Comparison of ENCODE assay signal across 27 cellular contexts in the genomic region with DNA sequence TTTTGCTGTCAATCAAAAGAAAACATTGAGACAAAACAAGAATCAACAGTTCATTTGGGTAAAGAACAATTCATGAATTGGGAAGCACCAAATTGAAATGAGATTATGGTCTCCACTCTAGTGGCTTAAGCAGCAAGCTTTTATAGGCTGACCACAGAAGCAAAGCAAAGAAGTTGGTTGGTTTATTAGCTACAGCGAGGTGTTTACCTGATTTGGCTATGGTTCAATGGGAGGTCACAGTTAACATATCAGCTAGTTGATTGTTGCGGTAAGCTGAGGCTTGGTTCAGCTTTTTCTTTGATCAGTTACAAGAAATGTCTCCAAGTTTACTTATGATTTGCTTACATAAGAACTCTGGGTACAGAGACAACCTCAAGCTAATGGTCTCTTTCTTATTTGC.
"Had no signal": no experiment of that assay in that cellular context is flagged by ENCODE, and none has a peak within 500 bp of the region (broad histone marks: within the 10 kb centered on the region; RNA-seq: fewer than 3 reads in every experiment).

No MANE protein-coding gene starts in this region.

- H3K4me1 ChIP-seq: esophagus muscularis mucosa, heart right ventricle, lower lobe of right lung, suprapubic skin, transverse colon, upper lobe of right lung, uterus had no signal

- H3K9me3 ChIP-seq: ovary, suprapubic skin, upper lobe of right lung, uterus had no signal

- H3K36me3 ChIP-seq: esophagus muscularis mucosa, heart right ventricle, lower lobe of right lung, ovary, suprapubic skin, transverse colon, upper lobe of right lung, uterus had no signal

- H3K27me3 ChIP-seq: esophagus muscularis mucosa, heart right ventricle, ovary, suprapubic skin, transverse colon, upper lobe of right lung, uterus had no signal

- DNase-seq: dermis blood vessel endothelial cell; effector memory CD4-positive, alpha-beta T cell; foreskin melanocyte; glutamatergic neuron; heart right ventricle; hypothalamus; left ventricle myocardium superior; lower lobe of right lung; natural killer cell; occipital lobe; ovary; posterior cingulate gyrus; stimulated activated CD4-positive, alpha-beta T cell treated with anti-CD3 and anti-CD28 coated beads, Interleukin-12 subunit alpha, Interleukin-12 subunit beta, amount 100 ng/mL, for 4 hours; stimulated activated CD4-positive, alpha-beta T cell treated with anti-CD3 and anti-CD28 coated beads, Interleukin-1b, Interleukin-23, amount 100 ng/mL, for 48 hours; stimulated activated CD4-positive, alpha-beta T cell treated with anti-CD3 and anti-CD28 coated beads, Interleukin-4, amount 100 ng/mL, for 1 hour; stimulated activated CD8-positive, alpha-beta memory T cell treated with anti-CD3 and anti-CD28 coated beads, Interleukin-4, amount 100 ng/mL, for 48 hours; stimulated activated naive CD4-positive, alpha-beta T cell; stimulated activated naive CD8-positive, alpha-beta T cell treated with anti-CD3 and anti-CD28 coated beads, Interleukin-15, amount 100 ng/mL, for 72 hours; transverse colon; upper lobe of right lung; uterus had no signal

- H3K27ac ChIP-seq: coronary artery, esophagus muscularis mucosa, heart right ventricle, lower lobe of right lung, ovary, suprapubic skin, transverse colon, upper lobe of right lung, uterus had no signal

- H3K4me3 ChIP-seq: coronary artery, esophagus muscularis mucosa, heart right ventricle, lower lobe of right lung, ovary, smooth muscle cell, suprapubic skin, transverse colon, upper lobe of right lung, uterus had no signal

- FAIRE-seq: endothelial cell of umbilical vein, keratinocyte had no signal

- H3K4me2 ChIP-seq: smooth muscle cell had no signal
